Comparison of ENCODE assay signal across 28 cellular contexts in the genomic region with DNA sequence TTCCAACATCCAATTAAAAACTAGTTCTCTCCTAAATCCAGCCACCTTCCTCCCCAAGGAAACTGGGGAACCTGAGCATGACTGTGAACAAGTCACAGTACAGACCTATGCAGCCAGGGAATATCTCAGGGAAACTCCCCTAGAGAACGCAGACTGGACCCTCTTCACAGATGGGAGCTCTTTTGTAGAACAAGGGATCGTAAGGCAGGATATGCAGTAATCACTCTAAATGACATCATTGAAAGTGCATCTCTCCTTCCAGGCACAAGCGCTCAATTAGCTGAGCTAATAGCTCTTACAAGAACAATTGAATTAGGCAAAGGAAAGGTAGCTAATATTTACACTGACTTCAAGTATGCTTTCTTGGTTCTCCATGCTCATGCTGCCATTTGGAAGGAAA.
"Had no signal": no experiment of that assay in that cellular context is flagged by ENCODE, and none has a peak within 500 bp of the region (broad histone marks: within the 10 kb centered on the region; RNA-seq: fewer than 3 reads in every experiment).

No MANE protein-coding gene starts in this region.

- H3K9ac ChIP-seq: parathyroid adenoma had no signal

- ATAC-seq: naive thymus-derived CD8-positive, alpha-beta T cell; natural killer cell treated with Interleukin-12 subunit alpha and Interleukin-12 subunit beta and Interleukin-15 and Interleukin-18, amount 100 ng/mL, for 72 hours; psoas muscle; right cardiac atrium; sciatic nerve; stimulated activated effector memory CD8-positive, alpha-beta T cell treated with anti-CD3 and anti-CD28 coated beads, Interleukin-12 subunit alpha, Interleukin-12 subunit beta, amount 100 ng/mL, for 72 hours; stimulated activated naive B cell treated with anti-CD40 and anti-IgM and Interleukin-4, amounts not matched to agents 10 μg/mL and 1 μg/mL and 100 μg/mL, for 72 hours had no signal

- H3K4me2 ChIP-seq: smooth muscle cell had no signal

- H3K9me3 ChIP-seq: neutrophil, ovary, psoas muscle, thoracic aorta, thyroid gland, tibial nerve, uterus had no signal

- DNase-seq: naive B cell; naive thymus-derived CD8-positive, alpha-beta T cell; nephron progenitor cell; nucleus accumbens; ovary; posterior cingulate gyrus; psoas muscle; right cardiac atrium; spleen; stimulated activated CD4-positive, alpha-beta T cell treated with anti-CD3 and anti-CD28 coated beads, Interleukin-12 subunit alpha, Interleukin-12 subunit beta, amount 100 ng/mL, for 4 hours; stimulated activated CD4-positive, alpha-beta T cell treated with anti-CD3 and anti-CD28 coated beads, Interleukin-1b, Interleukin-23, amount 100 ng/mL, for 48 hours; stimulated activated CD4-positive, alpha-beta T cell treated with anti-CD3 and anti-CD28 coated beads, Interleukin-4, amount 100 ng/mL, for 24 hours; stimulated activated naive B cell treated with anti-CD40 and anti-IgM and Interleukin-4, amounts not matched to agents 10 μg/mL and 1 μg/mL and 100 μg/mL, for 72 hours; stimulated activated naive CD4-positive, alpha-beta T cell treated with Interleukin-2 at 50 U/mL for 16 hours; stomach; thyroid gland; trophoblast cell; upper lobe of left lung; uterus had no signal

- H3K27me3 ChIP-seq: neutrophil, ovary, spleen, stomach, thyroid gland, tibial nerve, upper lobe of left lung, uterus had no signal

- H3K27ac ChIP-seq: neutrophil, ovary, parathyroid adenoma, psoas muscle, skin epidermis, spleen, stomach, thoracic aorta, thyroid gland, tibial nerve, upper lobe of left lung, uterus had no signal

- H3K4me1 ChIP-seq: parathyroid adenoma, psoas muscle, spleen, stomach, thyroid gland, tibial nerve, upper lobe of left lung, uterus had no signal

- H3K79me2 ChIP-seq: parathyroid adenoma had no signal

- H3K36me3 ChIP-seq: neutrophil, ovary, spleen, stomach, thoracic aorta, thyroid gland, tibial nerve, upper lobe of left lung, uterus had no signal

- H3K4me3 ChIP-seq: ovary, psoas muscle, skin epidermis, smooth muscle cell, spleen, stomach, thoracic aorta, thyroid gland, tibial nerve, upper lobe of left lung, uterus had no signal

- H2AFZ ChIP-seq: parathyroid adenoma had no signal
